In genomic region chr12:24125280-24125679, GRCh38 we compare ENCODE assay signal across 11 cellular contexts.
"Had no signal": no experiment of that assay in that cellular context is flagged by ENCODE, and none has a peak within 500 bp of the region (broad histone marks: within the 10 kb centered on the region; RNA-seq: fewer than 3 reads in every experiment).

No MANE protein-coding gene starts in this region.

- H3K36me3 ChIP-seq: HAP-1 had no signal

- H3K4me3 ChIP-seq: GM23248, GM23338, HAP-1 had no signal

- FAIRE-seq: H1, H54 had no signal

- H2AFZ ChIP-seq: GM23248, GM23338 had no signal

- H3K9me3 ChIP-seq: HAP-1 had no signal

- ATAC-seq: GM23338, HCT116 had no signal

- H3K4me2 ChIP-seq: GM23338 had no signal

- H3K9ac ChIP-seq: GM23248 had no signal

- DNase-seq: GM23248, GOT3, H7, H9, HCEC 1CT, HFFc6 had no signal

- H3K27ac ChIP-seq: GM23248 had no signal
